ENCODE assay signal across 8 cellular contexts in the genomic region with DNA sequence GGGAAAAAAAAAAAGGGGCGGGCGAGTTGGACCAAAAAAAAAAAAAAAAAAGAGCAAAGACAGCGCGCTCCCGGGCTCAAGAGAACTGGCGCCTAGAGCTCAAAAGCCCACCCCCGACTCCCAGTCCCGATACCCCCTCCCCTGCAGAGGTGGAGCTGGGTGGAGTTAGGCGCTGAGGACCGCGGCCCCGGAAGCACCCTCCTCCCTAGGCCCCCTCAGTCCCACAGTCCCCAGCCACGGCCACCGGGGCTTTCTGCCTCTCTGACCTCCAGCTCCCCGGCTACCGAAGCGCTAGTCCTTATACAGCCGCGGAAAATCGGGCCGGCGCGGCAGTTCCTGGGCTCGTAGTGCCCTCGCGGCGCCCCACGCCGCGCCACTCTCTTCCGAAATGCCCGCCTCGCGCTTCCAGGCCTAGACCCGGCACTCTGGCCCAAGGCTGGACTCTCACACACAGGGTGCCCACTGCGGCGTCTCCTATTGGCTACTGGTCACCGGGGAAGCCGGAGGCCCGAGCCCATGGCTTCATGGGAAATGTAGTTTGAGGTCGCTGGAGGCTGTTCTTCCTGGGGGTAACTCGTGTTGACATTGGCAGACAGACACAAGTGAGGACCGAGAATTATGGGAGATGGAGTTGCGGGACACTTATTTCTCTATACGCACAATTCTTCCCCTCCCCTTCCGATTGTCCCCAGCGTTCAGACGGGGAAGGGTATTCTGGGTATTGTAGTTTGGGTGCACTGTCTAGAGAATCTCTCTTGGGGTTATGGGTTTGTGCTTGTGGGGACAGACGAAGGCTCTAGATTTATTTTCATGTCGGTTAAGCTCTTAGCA. TPM values are rescaled to one million over a fixed set of nuclear protein-coding genes. Genes with fewer than 3 reads are reported as not detected.
DNase-seq lines count a peak whose midpoint lies in the region; ATAC-seq and TF ChIP-seq lines count a peak whose summit lies in the region.

A gene with protein sequence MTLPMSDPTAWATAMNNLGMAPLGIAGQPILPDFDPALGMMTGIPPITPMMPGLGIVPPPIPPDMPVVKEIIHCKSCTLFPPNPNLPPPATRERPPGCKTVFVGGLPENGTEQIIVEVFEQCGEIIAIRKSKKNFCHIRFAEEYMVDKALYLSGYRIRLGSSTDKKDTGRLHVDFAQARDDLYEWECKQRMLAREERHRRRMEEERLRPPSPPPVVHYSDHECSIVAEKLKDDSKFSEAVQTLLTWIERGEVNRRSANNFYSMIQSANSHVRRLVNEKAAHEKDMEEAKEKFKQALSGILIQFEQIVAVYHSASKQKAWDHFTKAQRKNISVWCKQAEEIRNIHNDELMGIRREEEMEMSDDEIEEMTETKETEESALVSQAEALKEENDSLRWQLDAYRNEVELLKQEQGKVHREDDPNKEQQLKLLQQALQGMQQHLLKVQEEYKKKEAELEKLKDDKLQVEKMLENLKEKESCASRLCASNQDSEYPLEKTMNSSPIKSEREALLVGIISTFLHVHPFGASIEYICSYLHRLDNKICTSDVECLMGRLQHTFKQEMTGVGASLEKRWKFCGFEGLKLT (minus strand): TSS at position 427 of the 831 bp plus-strand sequence. CDS start 199,993 bp downstream, outside the sequence.

- H3K79me2 ChIP-seq in osteoblast (ENCODE audit: insufficient read depth, low read length), result peaks cover 2% of the 10 kb centered on the region

- H3K4me1 ChIP-seq in osteoblast (ENCODE audit: insufficient read depth, low read length) (peaks cover 4% of the 10 kb centered on the region), thoracic aorta (ENCODE audit: control insufficient read depth in 1 of 2, low read depth in 2 of 2) (no peaks in the 10 kb centered on the region)

- no peaks in the 10 kb centered on the region for H3K9me3 Mint-ChIP-seq in activated naive CD4-positive, alpha-beta T cell treated with anti-CD3 and anti-CD28 coated beads, Interleukin-2, amount 50 U/mL, for 24 hours

- H3K4me3 Mint-ChIP-seq in activated naive CD4-positive, alpha-beta T cell treated with anti-CD3 and anti-CD28 coated beads, Interleukin-2, amount 50 U/mL, for 24 hours, result no peak within 1 kb of the TSS

- DNase-seq in GM06990 (ENCODE audit: extremely low read depth, insufficient read length), result peak; percentile 88
- peak; percentile 96 for DNase-seq in NCI-H1092 (lab: John Stamatoyannopoulos, UW)
- peak; percentile 94 for DNase-seq in glomerular visceral epithelial cell (ENCODE audit: extremely low spot score)
- peak; percentile 92 for DNase-seq in osteoblast (ENCODE audit: insufficient read length, low spot score, missing footprints)
- DNase-seq in thoracic aorta (ENCODE audit: low spot score), result peak; percentile 80

- H3K4me2 ChIP-seq in osteoblast (ENCODE audit: insufficient read depth, low read length), result peak within 1 kb of the TSS; percentile 87

- peak within 1 kb of the TSS; percentile 75 for H2AFZ ChIP-seq in osteoblast (ENCODE audit: low read length)

- H3K27ac Mint-ChIP-seq in activated naive CD4-positive, alpha-beta T cell treated with anti-CD3 and anti-CD28 coated beads, Interleukin-2, amount 50 U/mL, for 24 hours, result peak within 1 kb of the TSS; percentile 86

- TF ChIP-seq CTCF in GM06990 (IDR thresholded peaks at IDR 0.05; ENCODE audit: insufficient read depth, low read length, poor library complexity, severe bottlenecking) (no peak), osteoblast (IDR thresholded peaks at IDR 0.05; ENCODE audit: extremely low read depth, low read depth, low read length) (no peak), thoracic aorta (IDR thresholded peaks at IDR 0.05) (no peak)

- no peaks in the 10 kb centered on the region for H3K27me3 ChIP-seq in GM06990 (replicated peaks; ENCODE audit: control insufficient read depth, insufficient read depth, low read length)
- peaks cover 3% of the 10 kb centered on the region for H3K27me3 ChIP-seq in osteoblast (ENCODE audit: insufficient read depth, low read length)
- H3K27me3 ChIP-seq in thoracic aorta (replicated peaks; ENCODE audit: insufficient read depth), result no peaks in the 10 kb centered on the region

- H4K20me1 ChIP-seq in osteoblast (ENCODE audit: insufficient read depth, low read length), result peaks cover 3% of the 10 kb centered on the region

- peaks cover 6% of the 10 kb centered on the region for H3K4me1 Mint-ChIP-seq in activated naive CD4-positive, alpha-beta T cell treated with anti-CD3 and anti-CD28 coated beads, Interleukin-2, amount 50 U/mL, for 24 hours

- H3K27ac ChIP-seq in osteoblast (ENCODE audit: low read depth, low read length) (peak within 1 kb of the TSS; percentile 61), thoracic aorta (peak within 1 kb of the TSS; percentile 69 to 80)

- peak; percentile 99 for ATAC-seq in HG02588 (IDR thresholded peaks at IDR 0.05; ENCODE audit: unreplicated experiment)
- peak; percentile 99 for ATAC-seq in SK-N-SH treated with all-trans-retinoic acid at 6 μM for 48 hours
- ATAC-seq in thoracic aorta (ENCODE audit: insufficient number of reproducible peaks, low FRiP score, low read depth), result peak; percentile 100

- H3K27me3 Mint-ChIP-seq in activated naive CD4-positive, alpha-beta T cell treated with anti-CD3 and anti-CD28 coated beads, Interleukin-2, amount 50 U/mL, for 24 hours, result no peaks in the 10 kb centered on the region

- no peaks in the 10 kb centered on the region for H3K36me3 Mint-ChIP-seq in activated naive CD4-positive, alpha-beta T cell treated with anti-CD3 and anti-CD28 coated beads, Interleukin-2, amount 50 U/mL, for 24 hours

- H3K4me3 ChIP-seq in GM06990 (replicated peaks; ENCODE audit: low read depth, low read length), result peak within 1 kb of the TSS; percentile 74
- peak within 1 kb of the TSS; percentile 79 for H3K4me3 ChIP-seq in osteoblast (ENCODE audit: insufficient read depth, low read length)
- peak within 1 kb of the TSS; percentile 84 for H3K4me3 ChIP-seq in thoracic aorta

- H3K36me3 ChIP-seq in GM06990 (ENCODE audit: control insufficient read depth, insufficient read depth, low read length) (no peaks in the 10 kb centered on the region; the same call in 1 of the 2 replicates), osteoblast (ENCODE audit: insufficient read depth, low read length) (no peaks in the 10 kb centered on the region), thoracic aorta (no peaks in the 10 kb centered on the region)

- H3K9me3 ChIP-seq in osteoblast (ENCODE audit: low read depth, low read length) (no peaks in the 10 kb centered on the region), thoracic aorta (no peaks in the 10 kb centered on the region)

TF ChIP-seq in SK-N-SH treated with all-trans-retinoic acid at 6 μM for 48 hours, 23 proteins besides CTCF, POLR2A, EP300 and RAD21:
- no peak for TF ChIP-seq BACH2 (CRISPR knock-in tag; IDR thresholded peaks at IDR 0.05; ENCODE audit: borderline replicate concordance)
- TF ChIP-seq ZFP3 (CRISPR knock-in tag; IDR thresholded peaks at IDR 0.05), result 0 out of 2 replicates have a peak, but pooled peaks have one; percentile 38
- TF ChIP-seq GLIS3 (CRISPR knock-in tag; IDR thresholded peaks at IDR 0.05), result no peak
- TF ChIP-seq ISL1 (CRISPR knock-in tag; IDR thresholded peaks at IDR 0.05), result no peak
- TF ChIP-seq ZNF8 (CRISPR knock-in tag; IDR thresholded peaks at IDR 0.05), result no peak

RNA-seq across cellular contexts. Expression of the gene that starts here (rescaled TPM):
- 8.0 and 13.3 TPM in 2 replicates for total RNA-seq in osteoblast
- total RNA-seq in thoracic aorta, result 10 to 100 TPM; 17.9 to 28.7 TPM

Comparison
In these comparisons a context has a peak if more than half of its experiments do, and no peak if none do; other contexts are left out.
1. Peak in every context shown above with its lines: DNase-seq, ATAC-seq, H3K4me3 ChIP-seq and H3K27ac ChIP-seq.